ENCODE assay signal across 13 cellular contexts in genomic region chr11:126790550-126790981, GRCh38.
DNase-seq lines count a peak whose midpoint lies in the region; ATAC-seq and TF ChIP-seq lines count a peak whose summit lies in the region.
"Had no signal": no experiment of that assay in that cellular context is flagged by ENCODE, and none has a peak within 500 bp of the region (broad histone marks: within the 10 kb centered on the region; RNA-seq: fewer than 3 reads in every experiment).

No MANE protein-coding gene starts in this region.

- TF ChIP-seq CTCF in fibroblast of lung (conservative IDR thresholded peaks at IDR 0.05 in 1 of 2, IDR thresholded peaks at IDR 0.05 in 1 of 2; ENCODE audit: low read depth in 1 of 2, low read length in 2 of 2): peak in 1 of 2 donors; percentile 22
- TF ChIP-seq CTCF in omental fat pad (IDR thresholded peaks at IDR 0.05): no peak
- TF ChIP-seq CTCF in hepatocyte (IDR thresholded peaks at IDR 0.05; ENCODE audit: poor library complexity): no peak

- H3K9me2 ChIP-seq in hepatocyte (replicated peaks; ENCODE audit: insufficient read depth): no peaks in the 10 kb centered on the region

- no peaks in the 10 kb centered on the region for H3K27me3 ChIP-seq in fibroblast of lung (ENCODE audit: control insufficient read depth, insufficient read depth, low read length)
- peaks cover 13% of the 10 kb centered on the region for H3K27me3 ChIP-seq in hepatocyte

- H3K4me2 ChIP-seq in fibroblast of lung (ENCODE audit: extremely low read depth, insufficient read depth, low read length) (peak overlapping the region; percentile 20), hepatocyte (no peak overlapping the region)

- H3K36me3 ChIP-seq in fibroblast of lung (ENCODE audit: control insufficient read depth, insufficient read depth, low read length): no peaks in the 10 kb centered on the region
- H3K36me3 ChIP-seq in hepatocyte (replicated peaks; ENCODE audit: insufficient read depth, low read depth): no peaks in the 10 kb centered on the region

- H4K20me1 ChIP-seq in fibroblast of lung (ENCODE audit: control insufficient read depth, extremely low read depth, insufficient read depth, low read length) (no peaks in the 10 kb centered on the region), hepatocyte (ENCODE audit: insufficient read depth, poor library complexity, severe bottlenecking) (no peaks in the 10 kb centered on the region)

- H3K9me3 ChIP-seq in fibroblast of lung (ENCODE audit: control insufficient read depth, insufficient read depth, low read depth, low read length) (no peaks in the 10 kb centered on the region), hepatocyte (ENCODE audit: low read depth) (no peaks in the 10 kb centered on the region)

- H3K4me1 ChIP-seq in fibroblast of lung (ENCODE audit: control insufficient read depth, extremely low read depth, insufficient read depth, low read length) (peaks cover 4% of the 10 kb centered on the region), hepatocyte (ENCODE audit: insufficient read depth) (no peaks in the 10 kb centered on the region)

- no peak overlapping the region for H2AFZ ChIP-seq in fibroblast of lung (ENCODE audit: low read length)
- no peak overlapping the region for H2AFZ ChIP-seq in hepatocyte

- ATAC-seq in omental fat pad (ENCODE audit: low FRiP score) (peak; percentile 41), GM18511 (IDR thresholded peaks at IDR 0.05; ENCODE audit: unreplicated experiment) (no peak), HG03175 (IDR thresholded peaks at IDR 0.05; ENCODE audit: unreplicated experiment) (no peak), GM19395 (IDR thresholded peaks at IDR 0.05; ENCODE audit: unreplicated experiment) (no peak)
- ATAC-seq: activated T-helper 17 cell treated with anti-CD3 and anti-CD28 coated beads, Interleukin-2, amount 50 U/mL, for 72 hours had no signal

- H3K27ac ChIP-seq in fibroblast of lung (ENCODE audit: insufficient read depth, low read length): no peak overlapping the region
- H3K27ac ChIP-seq in hepatocyte: no peak overlapping the region

- H3K4me3 ChIP-seq in fibroblast of lung (replicated peaks in 1 of 4; ENCODE audit: control extremely low read depth in 1 of 4, insufficient read depth in 1 of 4, low read depth in 3 of 4, low read length in 4 of 4) (no peak overlapping the region), hepatocyte (no peak overlapping the region)
- H3K4me3 ChIP-seq: lung had no signal

- WGBS in hepatocyte (ENCODE audit: low lambda C conversion rate, missing lambda C conversion rate): 58% methylated on average over 9 of the region's 9 CpGs

- H3K79me2 ChIP-seq in fibroblast of lung (ENCODE audit: control insufficient read depth, insufficient read depth, low read length): no peaks in the 10 kb centered on the region
- no peaks in the 10 kb centered on the region for H3K79me2 ChIP-seq in hepatocyte

- DNase-seq in EL (peak; percentile 91), RKO (ENCODE audit: low spot score) (peak; percentile 72), fibroblast of lung (ENCODE audit: low read depth in 2 of 2) (peak; percentile 44 to 98), omental fat pad (ENCODE audit: low spot score) (no peak), hepatocyte (ENCODE audit: low spot score) (no peak)
- DNase-seq: NK-92 treated with Interleukin-12 subunit alpha and Interleukin-12 subunit beta, amount 100 ng/mL, for 24 hours; small intestine; stimulated activated naive CD4-positive, alpha-beta T cell had no signal

- no peak overlapping the region for H3K9ac ChIP-seq in fibroblast of lung (ENCODE audit: insufficient read depth, low read length)

Comparison
In these comparisons a context has a peak if more than half of its experiments do, and no peak if none do; other contexts are left out.
1. DNase-seq: peak in EL (single experiment), RKO (single experiment) and fibroblast of lung (2 of 2); none in omental fat pad (single experiment) and hepatocyte (single experiment).